ENCODE assay signal across 11 cellular contexts in the genomic region with DNA sequence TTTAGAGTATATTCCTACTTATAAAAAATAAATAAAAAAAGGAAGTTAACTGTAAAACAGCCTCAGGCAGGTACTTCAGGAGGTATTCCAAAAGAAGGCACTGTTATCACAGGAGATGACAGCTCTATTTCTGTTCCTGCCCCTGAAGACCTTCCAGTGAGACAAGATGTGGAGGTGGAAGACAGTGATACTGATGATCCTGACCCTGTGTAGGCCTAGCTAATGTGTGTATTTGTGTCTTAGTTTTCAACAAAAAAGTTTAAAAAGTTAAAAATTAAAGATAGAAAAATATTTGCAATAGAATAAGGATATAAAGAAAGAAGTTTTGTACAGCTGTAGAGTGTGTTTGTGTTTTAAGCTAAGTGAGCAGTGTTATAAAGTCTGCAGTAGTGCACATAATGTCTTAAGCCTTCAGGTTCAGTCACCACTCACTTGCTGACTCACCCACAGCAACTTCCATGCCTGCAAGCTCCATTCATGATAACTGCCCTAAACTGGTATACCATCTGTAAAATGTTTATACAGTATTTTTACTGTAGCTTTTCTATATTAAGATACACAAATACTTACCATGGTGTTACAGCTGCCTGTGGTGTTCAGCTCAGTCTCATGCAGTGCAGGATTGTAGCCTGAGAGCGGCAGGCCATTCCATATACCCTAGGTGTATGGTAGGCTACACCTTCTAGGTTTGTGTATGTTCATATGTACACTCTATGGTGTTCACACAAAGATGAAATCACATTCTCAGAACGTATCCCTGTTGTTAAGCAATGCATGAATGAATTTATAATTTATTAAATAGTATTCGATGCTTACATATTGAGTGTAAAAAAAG.
DNase-seq lines count a peak whose midpoint lies in the region; ATAC-seq, FAIRE-seq and TF ChIP-seq lines count a peak whose summit lies in the region.
"Had no signal": no experiment of that assay in that cellular context is flagged by ENCODE, and none has a peak within 500 bp of the region (broad histone marks: within the 10 kb centered on the region; RNA-seq: fewer than 3 reads in every experiment).

No MANE protein-coding gene starts in this region.

- no peak for TF ChIP-seq POLR2A in H54 (IDR thresholded peaks at IDR 0.05; ENCODE audit: low read depth, low read length)

- peaks cover 24% of the 10 kb centered on the region for H3K4me1 ChIP-seq in SJSA1 (replicated peaks)

- no peaks in the 10 kb centered on the region for H3K9me3 ChIP-seq in SJSA1 (replicated peaks)

- H3K4me3 ChIP-seq in SJSA1 = no peak overlapping the region
- no peak overlapping the region for H3K4me3 ChIP-seq in retinal pigment epithelial cell (ENCODE audit: low read length)

- H3K36me3 ChIP-seq in SJSA1 = peaks cover 4% of the 10 kb centered on the region; the same call in 1 of the 2 replicates

- H3K27ac ChIP-seq in SJSA1 = peak overlapping the region; percentile 90

- no peaks in the 10 kb centered on the region for H3K27me3 ChIP-seq in SJSA1 (replicated peaks)

- FAIRE-seq in H54 (lab: Jason Lieb, UNC) = peak; percentile 99

- TF ChIP-seq CTCF in retinal pigment epithelial cell (conservative IDR thresholded peaks at IDR 0.05; ENCODE audit: low read depth, low read length) = no peak

- no peak for ATAC-seq in HG03521 (IDR thresholded peaks at IDR 0.05; ENCODE audit: unreplicated experiment)
- no peak for ATAC-seq in HG02610 (IDR thresholded peaks at IDR 0.05; ENCODE audit: unreplicated experiment)

- DNase-seq in H54 (ENCODE audit: insufficient read length, low spot score) = no peak
- DNase-seq in SJSA1 (ENCODE audit: low read depth in 1 of 2, low spot score in 2 of 2) = peak; percentile 71 to 77
- peak; percentile 73 for DNase-seq in fibroblast of gingiva (ENCODE audit: low read depth)
- DNase-seq in retinal pigment epithelial cell (ENCODE audit: low read depth) = peak; percentile 62
- DNase-seq in NCI-H1092 treated with DMSO at 0.1 percent for 48 hours (lab: John Stamatoyannopoulos, UW) = no peak
- DNase-seq: activated CD4-positive, alpha-beta T cell treated with anti-CD3 and anti-CD28 coated beads for 48 hours; activated naive CD4-positive, alpha-beta T cell treated with anti-CD3 and anti-CD28 coated beads for 36 hours; NCI-H187 treated with DMSO at 0.1 percent for 48 hours; right cardiac atrium had no signal

Comparison
In these comparisons a context has a peak if more than half of its experiments do, and no peak if none do; other contexts are left out.
1. DNase-seq: peak in SJSA1 (2 of 2), fibroblast of gingiva (single experiment) and retinal pigment epithelial cell (single experiment); none in H54 (single experiment) and NCI-H1092 treated with DMSO at 0.1 percent for 48 hours (single experiment).